17 cellular contexts compared by ENCODE assay signal in the genomic region with DNA sequence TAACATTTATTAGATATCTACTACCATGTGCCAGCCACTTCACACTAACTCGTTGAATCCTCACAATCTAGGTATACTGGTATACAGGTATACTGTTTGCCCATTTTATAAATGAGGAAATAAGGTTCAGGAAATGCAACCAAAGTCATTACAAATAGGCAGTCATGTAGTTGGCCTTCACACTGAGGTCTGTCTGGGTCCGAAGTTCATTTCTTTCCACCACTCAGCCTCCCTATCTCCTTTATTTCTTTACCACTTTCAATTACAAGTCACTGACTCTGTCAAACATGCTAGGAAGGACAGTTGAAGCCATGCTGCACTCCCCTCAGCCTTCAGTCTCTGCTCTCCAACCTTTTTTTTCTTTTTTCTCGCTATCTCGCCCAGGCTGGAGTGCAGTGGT.
"Had no signal": no experiment of that assay in that cellular context is flagged by ENCODE, and none has a peak within 500 bp of the region (broad histone marks: within the 10 kb centered on the region; RNA-seq: fewer than 3 reads in every experiment).

No MANE protein-coding gene starts in this region.

- H3K36me3 ChIP-seq: gastrocnemius medialis, heart left ventricle, sigmoid colon, uterus had no signal

- H3K4me3 ChIP-seq: gastrocnemius medialis, heart left ventricle, sigmoid colon, uterus had no signal

- H3K9me3 ChIP-seq: gastrocnemius medialis, heart left ventricle, sigmoid colon, uterus had no signal

- H3K27me3 ChIP-seq: gastrocnemius medialis, heart left ventricle, sigmoid colon, uterus had no signal

- H3K27ac ChIP-seq: gastrocnemius medialis, heart left ventricle, sigmoid colon, uterus had no signal

- H3K4me3 Mint-ChIP-seq: activated naive CD8-positive, alpha-beta T cell treated with anti-CD3 and anti-CD28 coated beads, Interleukin-2, amount 50 U/mL, for 24 hours; activated T-helper 1 cell treated with anti-CD3 and anti-CD28 coated beads, Interleukin-12 subunit alpha, Interleukin-12 subunit beta, Interleukin-2, Interleukin-4 antibody, amounts not matched to agents 30 ng/mL and 10 ng/mL and 1 ng/mL, durations not matched to agents 14 hours and 24 hours and 36 hours; neural crest cell; T-cell had no signal

- H3K27ac Mint-ChIP-seq: activated naive CD8-positive, alpha-beta T cell treated with anti-CD3 and anti-CD28 coated beads, Interleukin-2, amount 50 U/mL, for 24 hours; activated T-helper 1 cell treated with anti-CD3 and anti-CD28 coated beads, Interleukin-12 subunit alpha, Interleukin-12 subunit beta, Interleukin-2, Interleukin-4 antibody, amounts not matched to agents 30 ng/mL and 10 ng/mL and 1 ng/mL, durations not matched to agents 14 hours and 24 hours and 36 hours; T-cell had no signal

- DNase-seq: activated CD4-positive, alpha-beta T cell treated with anti-CD3 and anti-CD28 coated beads, Interleukin-2, amount 50 U/mL, for 1 hour; activated CD8-positive, alpha-beta memory T cell treated with anti-CD3 and anti-CD28 coated beads for 24 hours; activated naive CD4-positive, alpha-beta T cell treated with Interleukin-2 at 50 U/mL for 16 hours; activated naive CD8-positive, alpha-beta T cell treated with anti-CD3 and anti-CD28 coated beads, Interleukin-2, amount 50 U/mL, for 24 hours; aorta; erythroblast; gastrocnemius medialis; heart left ventricle; left cardiac atrium; mammary epithelial cell; sigmoid colon; stimulated activated CD4-positive, alpha-beta T cell treated with anti-CD3 and anti-CD28 coated beads, Interleukin-1b, Interleukin-23, amount 100 ng/mL, for 48 hours; T-cell; T-helper 9 cell; uterus had no signal

- H3K9me3 Mint-ChIP-seq: activated naive CD8-positive, alpha-beta T cell treated with anti-CD3 and anti-CD28 coated beads, Interleukin-2, amount 50 U/mL, for 24 hours; activated T-helper 1 cell treated with anti-CD3 and anti-CD28 coated beads, Interleukin-12 subunit alpha, Interleukin-12 subunit beta, Interleukin-2, Interleukin-4 antibody, amounts not matched to agents 30 ng/mL and 10 ng/mL and 1 ng/mL, durations not matched to agents 14 hours and 24 hours and 36 hours; neural crest cell; T-cell had no signal

- ATAC-seq: activated naive CD8-positive, alpha-beta T cell treated with anti-CD3 and anti-CD28 coated beads, Interleukin-2, amount 50 U/mL, for 24 hours; gastrocnemius medialis; heart left ventricle; left cardiac atrium; T-cell had no signal

- H3K4me1 ChIP-seq: gastrocnemius medialis, sigmoid colon, uterus had no signal

- H3K36me3 Mint-ChIP-seq: T-cell had no signal

- H3K27me3 Mint-ChIP-seq: activated naive CD8-positive, alpha-beta T cell treated with anti-CD3 and anti-CD28 coated beads, Interleukin-2, amount 50 U/mL, for 24 hours; T-cell had no signal

- H3K4me1 Mint-ChIP-seq: activated naive CD8-positive, alpha-beta T cell treated with anti-CD3 and anti-CD28 coated beads, Interleukin-2, amount 50 U/mL, for 24 hours; neural crest cell had no signal
